In genomic region chr13:106753241-106753640, GRCh38 we compare ENCODE assay signal across 1 cellular context.
TF ChIP-seq lines count a peak whose summit lies in the region.

No MANE protein-coding gene starts in this region.

TF ChIP-seq in GM23338, 12 proteins besides CTCF, POLR2A, EP300 and RAD21 (continued from another document):
- TF ChIP-seq, protein P1, sequence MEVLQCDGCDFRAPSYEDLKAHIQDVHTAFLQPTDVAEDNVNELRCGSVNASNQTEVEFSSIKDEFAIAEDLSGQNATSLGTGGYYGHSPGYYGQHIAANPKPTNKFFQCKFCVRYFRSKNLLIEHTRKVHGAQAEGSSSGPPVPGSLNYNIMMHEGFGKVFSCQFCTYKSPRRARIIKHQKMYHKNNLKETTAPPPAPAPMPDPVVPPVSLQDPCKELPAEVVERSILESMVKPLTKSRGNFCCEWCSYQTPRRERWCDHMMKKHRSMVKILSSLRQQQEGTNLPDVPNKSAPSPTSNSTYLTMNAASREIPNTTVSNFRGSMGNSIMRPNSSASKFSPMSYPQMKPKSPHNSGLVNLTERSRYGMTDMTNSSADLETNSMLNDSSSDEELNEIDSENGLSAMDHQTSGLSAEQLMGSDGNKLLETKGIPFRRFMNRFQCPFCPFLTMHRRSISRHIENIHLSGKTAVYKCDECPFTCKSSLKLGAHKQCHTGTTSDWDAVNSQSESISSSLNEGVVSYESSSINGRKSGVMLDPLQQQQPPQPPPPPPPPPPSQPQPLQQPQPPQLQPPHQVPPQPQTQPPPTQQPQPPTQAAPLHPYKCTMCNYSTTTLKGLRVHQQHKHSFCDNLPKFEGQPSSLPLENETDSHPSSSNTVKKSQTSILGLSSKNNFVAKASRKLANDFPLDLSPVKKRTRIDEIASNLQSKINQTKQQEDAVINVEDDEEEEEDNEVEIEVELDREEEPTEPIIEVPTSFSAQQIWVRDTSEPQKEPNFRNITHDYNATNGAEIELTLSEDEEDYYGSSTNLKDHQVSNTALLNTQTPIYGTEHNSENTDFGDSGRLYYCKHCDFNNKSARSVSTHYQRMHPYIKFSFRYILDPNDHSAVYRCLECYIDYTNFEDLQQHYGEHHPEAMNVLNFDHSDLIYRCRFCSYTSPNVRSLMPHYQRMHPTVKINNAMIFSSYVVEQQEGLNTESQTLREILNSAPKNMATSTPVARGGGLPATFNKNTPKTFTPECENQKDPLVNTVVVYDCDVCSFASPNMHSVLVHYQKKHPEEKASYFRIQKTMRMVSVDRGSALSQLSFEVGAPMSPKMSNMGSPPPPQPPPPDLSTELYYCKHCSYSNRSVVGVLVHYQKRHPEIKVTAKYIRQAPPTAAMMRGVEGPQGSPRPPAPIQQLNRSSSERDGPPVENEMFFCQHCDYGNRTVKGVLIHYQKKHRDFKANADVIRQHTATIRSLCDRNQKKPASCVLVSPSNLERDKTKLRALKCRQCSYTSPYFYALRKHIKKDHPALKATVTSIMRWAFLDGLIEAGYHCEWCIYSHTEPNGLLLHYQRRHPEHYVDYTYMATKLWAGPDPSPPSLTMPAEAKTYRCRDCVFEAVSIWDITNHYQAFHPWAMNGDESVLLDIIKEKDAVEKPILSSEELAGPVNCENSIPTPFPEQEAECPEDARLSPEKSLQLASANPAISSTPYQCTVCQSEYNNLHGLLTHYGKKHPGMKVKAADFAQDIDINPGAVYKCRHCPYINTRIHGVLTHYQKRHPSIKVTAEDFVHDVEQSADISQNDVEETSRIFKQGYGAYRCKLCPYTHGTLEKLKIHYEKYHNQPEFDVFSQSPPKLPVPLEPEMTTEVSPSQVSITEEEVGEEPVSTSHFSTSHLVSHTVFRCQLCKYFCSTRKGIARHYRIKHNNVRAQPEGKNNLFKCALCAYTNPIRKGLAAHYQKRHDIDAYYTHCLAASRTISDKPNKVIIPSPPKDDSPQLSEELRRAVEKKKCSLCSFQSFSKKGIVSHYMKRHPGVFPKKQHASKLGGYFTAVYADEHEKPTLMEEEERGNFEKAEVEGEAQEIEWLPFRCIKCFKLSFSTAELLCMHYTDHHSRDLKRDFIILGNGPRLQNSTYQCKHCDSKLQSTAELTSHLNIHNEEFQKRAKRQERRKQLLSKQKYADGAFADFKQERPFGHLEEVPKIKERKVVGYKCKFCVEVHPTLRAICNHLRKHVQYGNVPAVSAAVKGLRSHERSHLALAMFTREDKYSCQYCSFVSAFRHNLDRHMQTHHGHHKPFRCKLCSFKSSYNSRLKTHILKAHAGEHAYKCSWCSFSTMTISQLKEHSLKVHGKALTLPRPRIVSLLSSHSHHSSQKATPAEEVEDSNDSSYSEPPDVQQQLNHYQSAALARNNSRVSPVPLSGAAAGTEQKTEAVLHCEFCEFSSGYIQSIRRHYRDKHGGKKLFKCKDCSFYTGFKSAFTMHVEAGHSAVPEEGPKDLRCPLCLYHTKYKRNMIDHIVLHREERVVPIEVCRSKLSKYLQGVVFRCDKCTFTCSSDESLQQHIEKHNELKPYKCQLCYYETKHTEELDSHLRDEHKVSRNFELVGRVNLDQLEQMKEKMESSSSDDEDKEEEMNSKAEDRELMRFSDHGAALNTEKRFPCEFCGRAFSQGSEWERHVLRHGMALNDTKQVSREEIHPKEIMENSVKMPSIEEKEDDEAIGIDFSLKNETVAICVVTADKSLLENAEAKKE (CRISPR knock-in tag; IDR thresholded peaks at IDR 0.05), result no peak
